Comparison of ENCODE assay signal across 8 cellular contexts in genomic region chr17:72120878-72121163, GRCh38. TPM values are rescaled to one million over a fixed set of nuclear protein-coding genes. Genes with fewer than 3 reads are reported as not detected.
DNase-seq lines count a peak whose midpoint lies in the region; ATAC-seq, FAIRE-seq and TF ChIP-seq lines count a peak whose summit lies in the region.

SOX9 (plus strand) TSS chr17:72121020; CDS start chr17:72121392, 372 bp downstream.

- ATAC-seq in A549 = peak; percentile 88 to 96
- ATAC-seq in GM18502 (IDR thresholded peaks at IDR 0.05; ENCODE audit: poor library complexity, unreplicated experiment) = peak; percentile 88
- ATAC-seq in HG02759 (IDR thresholded peaks at IDR 0.05; ENCODE audit: unreplicated experiment) = peak; percentile 87
- ATAC-seq in activated T-helper 17 cell treated with anti-CD3 and anti-CD28 coated beads, Interleukin-2, amount 50 U/mL, for 72 hours (replicated peaks) = no peak
- peak; percentile 89 to 92 for ATAC-seq in left cardiac atrium

- H3K4me1 Mint-ChIP-seq in activated T-helper 17 cell treated with anti-CD3 and anti-CD28 coated beads, Interleukin-2, amount 50 U/mL, for 72 hours = peaks cover 4% of the 10 kb centered on the region

- DNase-seq in A549 (ENCODE audit: low read depth in 1 of 2, low spot score in 1 of 2) = peak; percentile 96 to 100
- DNase-seq in NCI-H146 (lab: John Stamatoyannopoulos, UW) = peak; percentile 96
- DNase-seq in left cardiac atrium = peak; percentile 84
- peak; percentile 85 for DNase-seq in posterior vena cava (ENCODE audit: low spot score)
- DNase-seq in GDM1 (lab: John Stamatoyannopoulos, UW) = no peak

- WGBS in A549 (ENCODE audit: missing lambda C conversion rate) = 2% methylated on average over 10 of the region's 11 CpGs

- H3K27me3 Mint-ChIP-seq in activated T-helper 17 cell treated with anti-CD3 and anti-CD28 coated beads, Interleukin-2, amount 50 U/mL, for 72 hours = peaks cover 60% of the 10 kb centered on the region

- no peak within 1 kb of the TSS for H3K27ac Mint-ChIP-seq in activated T-helper 17 cell treated with anti-CD3 and anti-CD28 coated beads, Interleukin-2, amount 50 U/mL, for 72 hours

- CTCF ChIA-PET in A549 (lab: Yijun Ruan, JAX) = interaction anchor here (0.7 to 5.3 kb wide), 16 partner anchors 11 to 1354 kb away, joined by 3 to 47 read pairs (median 3); no protein-coding TSS in a partner anchor

- no peaks in the 10 kb centered on the region for H3K9me3 ChIP-seq in A549

- no peaks in the 10 kb centered on the region for H3K9me3 Mint-ChIP-seq in activated T-helper 17 cell treated with anti-CD3 and anti-CD28 coated beads, Interleukin-2, amount 50 U/mL, for 72 hours

- no peaks in the 10 kb centered on the region for H3K36me3 Mint-ChIP-seq in activated T-helper 17 cell treated with anti-CD3 and anti-CD28 coated beads, Interleukin-2, amount 50 U/mL, for 72 hours (ENCODE audit: low read depth)

- peak; percentile 94 for TF ChIP-seq POLR2A in A549 (IDR thresholded peaks at IDR 0.05; ENCODE audit: low read length)

- peak within 1 kb of the TSS; percentile 82 for H3K4me3 ChIP-seq in A549

- peak within 1 kb of the TSS; percentile 81 to 90 for H3K27ac ChIP-seq in A549

- no peak for TF ChIP-seq EP300 in A549 (IDR thresholded peaks at IDR 0.05)

- no peak for FAIRE-seq in A549 (lab: Jason Lieb, UNC)

- peaks cover 43% of the 10 kb centered on the region for H3K4me1 ChIP-seq in A549

- H3K4me3 Mint-ChIP-seq in activated T-helper 17 cell treated with anti-CD3 and anti-CD28 coated beads, Interleukin-2, amount 50 U/mL, for 72 hours = peak within 1 kb of the TSS; percentile 12

- POLR2A ChIA-PET in A549 (lab: Yijun Ruan, JAX) = interaction anchor here (0.5 to 1.9 kb wide), 31 partner anchors 15 to 1481 kb away, joined by 3 to 11 read pairs (median 5); no protein-coding TSS in a partner anchor

- peak in 1 of 2 experiments; percentile 16; a peak in 2 of 5 replicates for TF ChIP-seq RAD21 in A549 (conservative IDR thresholded peaks at IDR 0.05 in 1 of 2, IDR thresholded peaks at IDR 0.05 in 1 of 2)

- intact Hi-C loops in left cardiac atrium (cut with DNase I) (loop anchor here in 1 of 2 donors (10.0 kb wide), 1 partner anchor 414 kb away; no protein-coding TSS in a partner anchor), posterior vena cava (cut with DNase I) (no loop called here)

- peak within 1 kb of the TSS; percentile 96 for H3K4me2 ChIP-seq in A549

- no peak for TF ChIP-seq CTCF in A549 (IDR thresholded peaks at IDR 0.05)

TF ChIP-seq in A549, 52 proteins besides CTCF, POLR2A, EP300 and RAD21:
- peak; percentile 95 for TF ChIP-seq BCL3 (IDR thresholded peaks at IDR 0.05)
- TF ChIP-seq CBX2 (IDR thresholded peaks at IDR 0.05; ENCODE audit: borderline replicate concordance, low read depth) = no peak
- TF ChIP-seq ZNF302 (CRISPR knock-in tag; IDR thresholded peaks at IDR 0.05) = no peak
- peak; percentile 19; the same call in 1 of the 3 replicates for TF ChIP-seq SMC3 (IDR thresholded peaks at IDR 0.05)
- no peak for TF ChIP-seq NPAS2 (CRISPR knock-in tag; IDR thresholded peaks at IDR 0.05; ENCODE audit: borderline replicate concordance)
- TF ChIP-seq JUN (IDR thresholded peaks at IDR 0.05) = peak; percentile 50 to 60; a peak in 2 of 5 replicates
TF ChIP-seq in A549: peak in this region for 3.

RNA-seq across cellular contexts. Expression of gene SOX9, which starts in this region (rescaled TPM):
- polyA plus RNA-seq in A549 (2011; rRNA removed) = 6.7 and 8.0 TPM in 2 replicates
- polyA plus RNA-seq in A549 (2012; cell fraction: cytosol; rRNA removed) = 5.1 and 7.5 TPM in 2 replicates
- 16.9 and 18.6 TPM in 2 replicates for polyA plus RNA-seq in A549 (2012; cell fraction: nucleus; rRNA removed)
- 9.6 to 14.5 TPM (median 12.3 TPM) in 3 replicates for polyA plus RNA-seq in A549 (2017; fragmentation: RNase III; extraction: RNeasy Plus Mini Kit Qiagen cat#74134 plus additional on column Dnase treatment)
- 5.9 and 7.0 TPM in 2 replicates for polyA minus RNA-seq in A549 (2011; rRNA and poly(A)+ RNA removed)
- not detected for total RNA-seq in activated T-helper 17 cell treated with anti-CD3 and anti-CD28 coated beads, Interleukin-2, amount 50 U/mL, for 72 hours
- 10 to 100 TPM; 12.4 to 16.3 TPM for total RNA-seq in left cardiac atrium
- 1 to 10 TPM; 1.1 to 3.2 TPM for total RNA-seq in posterior vena cava
